Comparison of ENCODE assay signal across 24 cellular contexts in genomic region chr22:39226353-39226752, GRCh38.
"Had no signal": no experiment of that assay in that cellular context is flagged by ENCODE, and none has a peak within 500 bp of the region (broad histone marks: within the 10 kb centered on the region; RNA-seq: fewer than 3 reads in every experiment).

No MANE protein-coding gene starts in this region.

- H3K36me3 Mint-ChIP-seq: activated naive CD4-positive, alpha-beta T cell treated with anti-CD3 and anti-CD28 coated beads, Interleukin-2, amount 10 ng/mL, durations not matched to agents 7 days and 5 days; activated naive CD8-positive, alpha-beta T cell had no signal

- H3K27ac ChIP-seq: RWPE1, SK-N-MC had no signal

- H3K27ac Mint-ChIP-seq: activated CD4-positive, alpha-beta T cell treated with anti-CD3 and anti-CD28 coated beads for 36 hours; activated CD4-positive, alpha-beta T cell treated with anti-CD3 and anti-CD28 coated beads, Interleukin-2, amount 10 ng/mL, durations not matched to agents 7 days and 5 days; activated CD8-positive, alpha-beta T cell treated with anti-CD3 and anti-CD28 coated beads, Interleukin-2, amount 10 ng/mL, durations not matched to agents 7 days and 5 days; activated naive CD4-positive, alpha-beta T cell treated with anti-CD3 and anti-CD28 coated beads, Interleukin-2, amount 10 ng/mL, durations not matched to agents 7 days and 5 days; activated naive CD8-positive, alpha-beta T cell; activated naive CD8-positive, alpha-beta T cell treated with anti-CD3 and anti-CD28 coated beads, Interleukin-2, amount 50 U/mL, for 24 hours; activated T-helper 1 cell treated with anti-CD3 and anti-CD28 coated beads, Interleukin-12 subunit alpha, Interleukin-12 subunit beta, Interleukin-2, Interleukin-4 antibody, amounts not matched to agents 30 ng/mL and 10 ng/mL and 1 ng/mL, durations not matched to agents 14 hours and 24 hours and 36 hours; brain had no signal

- H3K9me3 Mint-ChIP-seq: activated CD4-positive, alpha-beta T cell treated with anti-CD3 and anti-CD28 coated beads, Interleukin-2, amount 10 ng/mL, durations not matched to agents 7 days and 5 days; activated naive CD4-positive, alpha-beta T cell treated with anti-CD3 and anti-CD28 coated beads, Interleukin-2, amount 10 ng/mL, durations not matched to agents 7 days and 5 days; activated naive CD8-positive, alpha-beta T cell treated with anti-CD3 and anti-CD28 coated beads, Interleukin-2, amount 50 U/mL, for 24 hours; activated T-cell treated with anti-CD3 and anti-CD28 coated beads, Interleukin-2, amount 50 U/mL, for 4 hours; activated T-helper 1 cell treated with anti-CD3 and anti-CD28 coated beads, Interleukin-12 subunit alpha, Interleukin-12 subunit beta, Interleukin-2, Interleukin-4 antibody, amounts not matched to agents 30 ng/mL and 10 ng/mL and 1 ng/mL, durations not matched to agents 14 hours and 24 hours and 36 hours had no signal

- ATAC-seq: activated CD4-positive, alpha-beta T cell treated with anti-CD3 and anti-CD28 coated beads for 36 hours; activated CD8-positive, alpha-beta T cell treated with anti-CD3 and anti-CD28 coated beads, Interleukin-2, amount 10 ng/mL, durations not matched to agents 7 days and 5 days; activated naive CD8-positive, alpha-beta T cell treated with anti-CD3 and anti-CD28 coated beads, Interleukin-2, amount 50 U/mL, for 24 hours; activated T-cell treated with anti-CD3 and anti-CD28 coated beads, Interleukin-2, amount 50 U/mL, for 4 hours had no signal

- H3K4me3 Mint-ChIP-seq: activated CD4-positive, alpha-beta T cell treated with anti-CD3 and anti-CD28 coated beads for 36 hours; activated CD4-positive, alpha-beta T cell treated with anti-CD3 and anti-CD28 coated beads, Interleukin-2, amount 10 ng/mL, durations not matched to agents 7 days and 5 days; activated CD8-positive, alpha-beta T cell treated with anti-CD3 and anti-CD28 coated beads, Interleukin-2, amount 10 ng/mL, durations not matched to agents 7 days and 5 days; activated naive CD4-positive, alpha-beta T cell treated with anti-CD3 and anti-CD28 coated beads, Interleukin-2, amount 10 ng/mL, durations not matched to agents 7 days and 5 days; activated naive CD8-positive, alpha-beta T cell; activated naive CD8-positive, alpha-beta T cell treated with anti-CD3 and anti-CD28 coated beads, Interleukin-2, amount 50 U/mL, for 24 hours; activated T-cell treated with anti-CD3 and anti-CD28 coated beads, Interleukin-2, amount 50 U/mL, for 4 hours; activated T-helper 1 cell treated with anti-CD3 and anti-CD28 coated beads, Interleukin-12 subunit alpha, Interleukin-12 subunit beta, Interleukin-2, Interleukin-4 antibody, amounts not matched to agents 30 ng/mL and 10 ng/mL and 1 ng/mL, durations not matched to agents 14 hours and 24 hours and 36 hours; brain had no signal

- DNase-seq: activated CD4-positive, alpha-beta T cell treated with anti-CD3 and anti-CD28 coated beads for 36 hours; activated CD4-positive, alpha-beta T cell treated with anti-CD3 and anti-CD28 coated beads, Interleukin-2, amount 10 ng/mL, durations not matched to agents 7 days and 5 days; activated CD4-positive, alpha-beta T cell treated with anti-CD3 and anti-CD28 coated beads, Interleukin-2, amount 50 U/mL, for 48 hours; activated CD8-positive, alpha-beta T cell treated with anti-CD3 and anti-CD28 coated beads, Interleukin-2, amount 10 ng/mL, durations not matched to agents 7 days and 5 days; activated naive CD4-positive, alpha-beta T cell treated with anti-CD3 and anti-CD28 coated beads, Interleukin-2, amount 10 ng/mL, durations not matched to agents 7 days and 5 days; activated naive CD8-positive, alpha-beta T cell treated with anti-CD3 and anti-CD28 coated beads, Interleukin-2, amount 50 U/mL, for 24 hours; activated T-cell treated with anti-CD3 and anti-CD28 coated beads, Interleukin-2, amount 50 U/mL, for 4 hours; anterior cingulate cortex; caudate nucleus; NCI-H1105; NCI-H1436; NCI-H1694; NCI-H1930; NCI-H2081 treated with DMSO at 0.1 percent for 48 hours; NCI-H226; NCI-H446 treated with DMSO at 0.1 percent for 48 hours; NCI-H524; Right ventricle myocardium superior; T1000 had no signal

- H3K4me3 ChIP-seq: SK-N-MC had no signal
